Comparison of ENCODE assay signal across 19 cellular contexts in the genomic region with DNA sequence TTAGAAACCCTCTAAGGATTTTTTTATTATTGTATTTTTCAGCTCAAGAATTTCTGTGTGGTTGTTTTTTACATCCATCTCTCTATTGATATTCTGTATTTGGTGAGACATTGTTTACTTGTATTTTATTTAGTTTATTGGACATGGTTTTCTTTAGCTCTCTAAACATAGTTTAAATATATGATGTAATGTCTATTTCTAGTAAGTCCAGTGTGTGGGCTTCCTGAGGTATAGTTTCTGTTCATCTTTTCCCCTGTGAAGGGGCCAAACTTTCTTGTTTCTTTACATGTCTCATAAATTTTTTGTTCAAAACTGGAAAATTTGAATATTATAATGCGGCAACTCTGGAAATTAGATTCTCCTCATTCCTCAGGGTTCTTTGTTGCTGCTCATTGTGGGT. TPM values are rescaled to one million over a fixed set of nuclear protein-coding genes. Genes with fewer than 3 reads are reported as not detected.
A peak's percentile ranks its signal among the peaks of the same experiment; 100 is the strongest.
DNase-seq lines count a peak whose midpoint lies in the region; ATAC-seq, FAIRE-seq and TF ChIP-seq lines count a peak whose summit lies in the region.
"Had no signal": no experiment of that assay in that cellular context is flagged by ENCODE, and none has a peak within 500 bp of the region (broad histone marks: within the 10 kb centered on the region; RNA-seq: fewer than 3 reads in every experiment).

No MANE protein-coding gene starts in this region.

- RAD21 ChIA-PET in GM12878 (lab: Charles Lee; ENCODE audit: unreplicated experiment) = no interaction called here

- peak; percentile 18 for DNase-seq in GM10248 (ENCODE audit: extremely low spot score)
- DNase-seq in MV-4-11 (lab: John Stamatoyannopoulos, UW) = peak; percentile 36
- DNase-seq in GM12878 (ENCODE audit: low read depth, low spot score) = no peak
- no peak for DNase-seq in psoas muscle
- no peak for DNase-seq in NCI-H2227 treated with DMSO at 0.1 percent for 48 hours (lab: John Stamatoyannopoulos, UW)
- DNase-seq in mammary epithelial cell = no peak
- DNase-seq in anterior cingulate cortex (lab: John Stamatoyannopoulos, UW) = no peak
- DNase-seq: 8988T; AML-193; Caco-2; CD8-positive, alpha-beta memory T cell; GM23248 had no signal

- no peaks in the 10 kb centered on the region for H3K79me2 ChIP-seq in GM12878 (ENCODE audit: control insufficient read depth, insufficient read depth, low read length)
- H3K79me2 ChIP-seq in mammary epithelial cell (ENCODE audit: insufficient read depth, low read length) = no peaks in the 10 kb centered on the region

- H3K4me2 ChIP-seq in GM12878 (ENCODE audit: control insufficient read depth, insufficient read depth) = no peak overlapping the region
- H3K4me2 ChIP-seq in mammary epithelial cell (ENCODE audit: insufficient read depth, low read depth, low read length) = no peak overlapping the region
- H3K4me2 ChIP-seq: BLaER1 had no signal

- no TSS peak for BruUV-seq in GM12878 (replicated peaks; lab: Mats Ljungman, UMichigan)
- BruUV-seq in mammary epithelial cell (replicated peaks; lab: Mats Ljungman, UMichigan) = no TSS peak

- FAIRE-seq in GM12878 (lab: Jason Lieb, UNC) = no peak
- FAIRE-seq: GM12892, H54, HepG2, HTR-8/SVneo had no signal

- TF ChIP-seq CTCF in GM10248 (IDR thresholded peaks at IDR 0.05; ENCODE audit: control extremely low read depth, extremely low read depth, low read depth, missing control alignments) (no peak), GM12878 (IDR thresholded peaks at IDR 0.05 in 2 of 3, conservative IDR thresholded peaks at IDR 0.05 in 1 of 3; ENCODE audit: control insufficient read depth in 2 of 3, extremely low read depth in 1 of 3, insufficient read depth in 1 of 3, low read depth in 3 of 3, low read length in 3 of 3) (no peak), psoas muscle (IDR thresholded peaks at IDR 0.05) (no peak), mammary epithelial cell (conservative IDR thresholded peaks at IDR 0.05 in 1 of 2, IDR thresholded peaks at IDR 0.05 in 1 of 2; ENCODE audit: extremely low read depth in 1 of 2, insufficient read depth in 1 of 2, low read depth in 1 of 2, low read length in 2 of 2) (no peak)

- H3K27me3 ChIP-seq in GM12878 (replicated peaks in 1 of 2; ENCODE audit: control insufficient read depth in 2 of 2, insufficient read depth in 2 of 2, low read length in 1 of 2) (no peaks in the 10 kb centered on the region), psoas muscle (ENCODE audit: insufficient read depth in 3 of 3, low read length in 2 of 3) (no peaks in the 10 kb centered on the region), mammary epithelial cell (ENCODE audit: insufficient read depth, low read length) (no peaks in the 10 kb centered on the region)

- ATAC-seq in HG02885 (IDR thresholded peaks at IDR 0.05; ENCODE audit: poor library complexity, unreplicated experiment) = peak; percentile 75
- ATAC-seq in GM12878 = peak; percentile 63
- ATAC-seq in psoas muscle = no peak
- ATAC-seq: HCT116, HepG2 had no signal

- SMC1A ChIA-PET in GM12878 (lab: Charles Lee; ENCODE audit: uncharacterized antibody, unreplicated experiment) = no interaction called here

- CTCF ChIA-PET in GM10248 (lab: Yijun Ruan, JAX) (no interaction called here), GM12878 (lab: Yijun Ruan, JAX) (interaction anchor here (0.7 kb wide), 1 partner anchor 14 kb away, joined by 4 read pairs; no protein-coding TSS in a partner anchor), mammary epithelial cell (lab: Charles Lee; ENCODE audit: low non-redundant PET) (no interaction called here)

- TF ChIP-seq RAD21 in GM12878 (IDR thresholded peaks at IDR 0.05; ENCODE audit: insufficient read depth, low read depth, low read length) = no peak

- no peak for TF ChIP-seq EP300 in GM12878 (IDR thresholded peaks at IDR 0.05; ENCODE audit: borderline replicate concordance in 1 of 2, control insufficient read depth in 1 of 2, low read depth in 2 of 2, low read length in 2 of 2)

- in situ Hi-C loops in GM12878 (cut with MboI) = no loop called here
- in situ Hi-C loops in mammary epithelial cell (cut with MboI; ENCODE audit: low sequenced_read_pairs in 2 of 2) = no loop called here

- H3K4me1 ChIP-seq in GM12878 (ENCODE audit: control insufficient read depth, insufficient read depth, low read length) (no peaks in the 10 kb centered on the region), psoas muscle (no peaks in the 10 kb centered on the region), mammary epithelial cell (ENCODE audit: insufficient read depth, low read length) (no peaks in the 10 kb centered on the region)
- H3K4me1 ChIP-seq: BLaER1, Caco-2 had no signal

- TF ChIP-seq POLR2A in GM12878 (IDR thresholded peaks at IDR 0.05; ENCODE audit: low read depth, low read length) = no peak

- POLR2A ChIA-PET in GM10248 (lab: Yijun Ruan, JAX) = interaction anchor here (0.6 kb wide), 1 partner anchor 80 kb away, joined by 3 read pairs; no protein-coding TSS in a partner anchor
- POLR2A ChIA-PET in GM12878 (lab: Charles Lee) = no interaction called here

- no peak overlapping the region for H3K4me3 ChIP-seq in GM12878
- no peak overlapping the region for H3K4me3 ChIP-seq in psoas muscle
- no peak overlapping the region for H3K4me3 ChIP-seq in mammary epithelial cell (replicated peaks in 1 of 3; ENCODE audit: insufficient read depth in 1 of 3, low read depth in 2 of 3, low read length in 3 of 3)
- H3K4me3 ChIP-seq: BLaER1, GM23248 had no signal

- 100% methylated on average over 1 of the region's 1 CpG for WGBS in GM12878 (ENCODE audit: insufficient coverage, insufficient replicate concordance, low lambda C conversion rate, missing lambda C conversion rate)
- WGBS in psoas muscle, 3 donors = 89 to 95% (median 93%) methylated on average over 1 of the region's 1 CpG
- 82% methylated on average over 1 of the region's 1 CpG for WGBS in mammary epithelial cell (ENCODE audit: low coverage, missing lambda C conversion rate)

- no peak overlapping the region for H3K9ac ChIP-seq in GM12878 (ENCODE audit: control insufficient read depth, insufficient read depth, low read length)
- no peak overlapping the region for H3K9ac ChIP-seq in mammary epithelial cell (ENCODE audit: insufficient read depth, low read length)
- H3K9ac ChIP-seq: BLaER1, GM23248 had no signal

- intact Hi-C loops in GM12878 (cut with micrococcal nuclease; ENCODE audit: unreplicated experiment) (no loop called here), psoas muscle (cut with DNase I) (no loop called here), mammary epithelial cell (cut with micrococcal nuclease) (no loop called here)

- H3K9me3 ChIP-seq in GM12878 (replicated peaks; ENCODE audit: control insufficient read depth, insufficient read depth, low read length) = no peaks in the 10 kb centered on the region
- H3K9me3 ChIP-seq in psoas muscle = peaks cover 8% of the 10 kb centered on the region
- H3K9me3 ChIP-seq in mammary epithelial cell (replicated peaks; ENCODE audit: insufficient read depth, low read length) = peaks cover 2% of the 10 kb centered on the region
- H3K9me3 ChIP-seq: BLaER1, Caco-2 had no signal

- dilution Hi-C loops in mammary epithelial cell (cut with HindIII; ENCODE audit: low sequenced_read_pairs) = no loop called here

- H2AFZ ChIP-seq in GM12878 (ENCODE audit: control insufficient read depth, low read depth, low read length) (no peak overlapping the region), mammary epithelial cell (ENCODE audit: low read depth, low read length) (no peak overlapping the region)
- H2AFZ ChIP-seq: GM23248 had no signal

- H3K27ac ChIP-seq in GM12878 (ENCODE audit: control insufficient read depth, insufficient read depth) (no peak overlapping the region), psoas muscle (no peak overlapping the region), mammary epithelial cell (ENCODE audit: insufficient read depth, low read depth, low read length) (no peak overlapping the region)
- H3K27ac ChIP-seq: BLaER1, GM23248 had no signal

- H4K20me1 ChIP-seq in GM12878 (ENCODE audit: control insufficient read depth, insufficient read depth) (no peaks in the 10 kb centered on the region), mammary epithelial cell (ENCODE audit: insufficient read depth, low read length) (no peaks in the 10 kb centered on the region)
- H4K20me1 ChIP-seq: BLaER1 had no signal

- H3K36me3 ChIP-seq in GM12878 (ENCODE audit: control insufficient read depth in 2 of 2, insufficient read depth in 2 of 2, low read length in 1 of 2) = no peaks in the 10 kb centered on the region
- H3K36me3 ChIP-seq in psoas muscle (ENCODE audit: insufficient read depth in 1 of 2, low read depth in 1 of 2) = no peaks in the 10 kb centered on the region
- H3K36me3 ChIP-seq in mammary epithelial cell (ENCODE audit: insufficient read depth, low read length) = no peaks in the 10 kb centered on the region
- H3K36me3 ChIP-seq: BLaER1 had no signal

TF ChIP-seq in GM12878, 131 proteins besides CTCF, POLR2A, EP300 and RAD21 (continues in another document):
- no peak for TF ChIP-seq POLR2AphosphoS5 (IDR thresholded peaks at IDR 0.05; ENCODE audit: low read length)
- no peak for TF ChIP-seq MTA3 (IDR thresholded peaks at IDR 0.05; ENCODE audit: borderline replicate concordance, low read length)

RNA-seq across cellular contexts. Expression of gene ATRX, which starts 28.2 kb away (rescaled TPM):
- total RNA-seq in GM12878 (2013; cell fraction: nucleolus; rRNA removed) = 356 and 358 TPM in 2 replicates
- total RNA-seq in GM12878 (2014; rRNA removed) (45.7 and 54.3 TPM in 2 replicates), GM12878 (2014; rRNA removed; fragmentation: Illumina TruSeq; extraction: Trizol) (44.6 and 51.8 TPM in 2 replicates), GM12878 (2021) (49.9 and 51.9 TPM in 2 replicates), psoas muscle (10 to 100 TPM; 45.8 to 68.6 (median 64.1) TPM), mammary epithelial cell (10 to 100 TPM; 68.3 to 68.7 TPM)
- 15.5 TPM for polyA plus RNA-seq in GM12878 (2011; ENCODE audit: low read depth)
- polyA plus RNA-seq in GM12878 (2011; rRNA removed) (59.4 and 85.8 TPM in 2 replicates), GM12878 (2014; fragmentation: Illumina TruSeq; extraction: Trizol) (41.8 and 57.0 TPM in 2 replicates), GM12878 (2014; fragmentation: Nextera tagmentation; extraction: Ambion mirVana) (10 to 100 TPM; 19.4 to 37.9 TPM), GM12878 (2014; rRNA removed) (36.5 and 38.3 TPM in 2 replicates), GM12878 (2016; fragmentation: Nextera tagmentation; extraction: Ambion mirVana) (10 to 100 TPM; 70.9 to 73.8 TPM), psoas muscle (10 to 100 TPM in 1 of 3 donors, 1 to 10 TPM in 2; 8.0 to 24.8 (median 8.5) TPM), mammary epithelial cell (20.5 TPM)
- 23.5 and 28.4 TPM in 2 replicates for polyA plus RNA-seq in GM12878 (2011; cell fraction: cytosol; rRNA removed)
- 98.2 and 111 TPM in 2 replicates for polyA plus RNA-seq in GM12878 (2011; cell fraction: nucleus; rRNA removed)
- polyA plus RNA-seq in GM12878 (2012) = 32.8 and 36.7 TPM in 2 replicates
- 60.5 and 69.4 TPM in 2 replicates for polyA minus RNA-seq in GM12878 (2011; rRNA and poly(A)+ RNA removed)
- 18.4 and 23.7 TPM in 2 replicates for polyA minus RNA-seq in GM12878 (2011; cell fraction: cytosol; rRNA and poly(A)+ RNA removed)
- polyA minus RNA-seq in GM12878 (2011; cell fraction: nucleus; rRNA and poly(A)+ RNA removed) = 103 and 158 TPM in 2 replicates
- polyA minus RNA-seq in mammary epithelial cell = 34.8 TPM

Comparison
In these comparisons a context has a peak if more than half of its experiments do, and no peak if none do; other contexts are left out.
1. DNase-seq: peak in GM10248 (single experiment) and MV-4-11 (single experiment); none in GM12878 (single experiment), psoas muscle (0 of 2), NCI-H2227 treated with DMSO at 0.1 percent for 48 hours (single experiment), mammary epithelial cell (single experiment) and anterior cingulate cortex (0 of 58).
2. ATAC-seq: peak in HG02885 (single experiment) and GM12878 (single experiment); none in psoas muscle (0 of 4).